ENCODE assay signal across 34 cellular contexts in the genomic region with DNA sequence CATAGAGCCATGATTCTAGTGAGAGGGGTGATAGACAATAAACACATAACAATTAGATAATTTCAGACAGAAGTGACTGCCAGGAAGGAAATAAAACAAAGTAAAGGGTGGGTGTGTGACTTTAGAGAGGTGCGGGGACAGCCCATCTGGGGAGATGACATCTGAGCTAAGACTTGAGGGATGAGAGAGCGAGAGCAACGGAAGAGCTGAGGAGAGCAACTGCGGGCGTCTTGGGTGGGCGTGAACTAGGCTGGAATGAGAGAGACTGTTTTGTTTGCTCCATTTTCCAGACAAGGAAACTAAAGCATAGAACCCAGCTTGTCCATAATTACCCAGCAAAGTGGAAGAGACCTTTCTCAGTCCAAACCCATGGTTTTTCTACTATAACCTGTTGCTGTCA. TPM values are rescaled to one million over a fixed set of nuclear protein-coding genes. Genes with fewer than 3 reads are reported as not detected.
"Had no signal": no experiment of that assay in that cellular context is flagged by ENCODE, and none has a peak within 500 bp of the region (broad histone marks: within the 10 kb centered on the region; RNA-seq: fewer than 3 reads in every experiment).

No MANE protein-coding gene starts in this region.

- H3K9me3 Mint-ChIP-seq: activated naive CD4-positive, alpha-beta T cell treated with anti-CD3 and anti-CD28 coated beads for 36 hours; activated naive CD4-positive, alpha-beta T cell treated with anti-CD3 and anti-CD28 coated beads, Interleukin-2, amount 50 U/mL, for 24 hours; activated naive CD8-positive, alpha-beta T cell treated with anti-CD3 and anti-CD28 coated beads for 36 hours; activated naive CD8-positive, alpha-beta T cell treated with anti-CD3 and anti-CD28 coated beads, Interleukin-2, amount 50 U/mL, for 24 hours; activated T-cell treated with anti-CD3 and anti-CD28 coated beads, Interleukin-2, amount 50 U/mL, for 24 hours; activated T-cell treated with anti-CD3 and anti-CD28 coated beads, Interleukin-2, amount 50 U/mL, for 4 hours; activated T-cell treated with anti-CD3 and anti-CD28 coated beads, Interleukin-2, amount 50 U/mL, for 72 hours; activated T-helper 2 cell treated with anti-CD3 and anti-CD28 coated beads, Interferon-gamma antibody, Interleukin-2, Interleukin-4, amounts not matched to agents 10 μg/mL and 5 μg/mL and 100 μg/mL, durations not matched to agents 14 hours and 24 hours and 36 hours had no signal

- H3K27me3 Mint-ChIP-seq: activated naive CD4-positive, alpha-beta T cell treated with anti-CD3 and anti-CD28 coated beads, Interleukin-2, amount 10 ng/mL, durations not matched to agents 7 days and 5 days; activated naive CD4-positive, alpha-beta T cell treated with anti-CD3 and anti-CD28 coated beads, Interleukin-2, amount 50 U/mL, for 24 hours; activated naive CD8-positive, alpha-beta T cell treated with anti-CD3 and anti-CD28 coated beads, Interleukin-2, amount 50 U/mL, for 24 hours; activated T-cell treated with anti-CD3 and anti-CD28 coated beads, Interleukin-2, amount 50 U/mL, for 24 hours had no signal

- H3K27ac Mint-ChIP-seq: activated naive CD4-positive, alpha-beta T cell treated with anti-CD3 and anti-CD28 coated beads for 36 hours; activated naive CD4-positive, alpha-beta T cell treated with anti-CD3 and anti-CD28 coated beads, Interleukin-2, amount 10 ng/mL, durations not matched to agents 7 days and 5 days; activated naive CD4-positive, alpha-beta T cell treated with anti-CD3 and anti-CD28 coated beads, Interleukin-2, amount 50 U/mL, for 24 hours; activated naive CD4-positive, alpha-beta T cell treated with anti-CD3 and anti-CD28 coated beads, Interleukin-2, amount 50 U/mL, for 72 hours; activated naive CD8-positive, alpha-beta T cell; activated naive CD8-positive, alpha-beta T cell treated with anti-CD3 and anti-CD28 coated beads for 36 hours; activated naive CD8-positive, alpha-beta T cell treated with anti-CD3 and anti-CD28 coated beads, Interleukin-2, amount 10 ng/mL, durations not matched to agents 7 days and 5 days; activated naive CD8-positive, alpha-beta T cell treated with anti-CD3 and anti-CD28 coated beads, Interleukin-2, amount 50 U/mL, for 24 hours; activated T-cell treated with anti-CD3 and anti-CD28 coated beads, Interleukin-2, amount 50 U/mL, for 24 hours; activated T-cell treated with anti-CD3 and anti-CD28 coated beads, Interleukin-2, amount 50 U/mL, for 72 hours; activated T-helper 1 cell treated with anti-CD3 and anti-CD28 coated beads, Interleukin-12 subunit alpha, Interleukin-12 subunit beta, Interleukin-2, Interleukin-4 antibody, amounts not matched to agents 30 ng/mL and 10 ng/mL and 1 ng/mL, durations not matched to agents 14 hours and 24 hours and 36 hours; activated T-helper 17 cell treated with anti-CD3 and anti-CD28 coated beads, Interleukin-2, amount 50 U/mL, for 72 hours; activated T-helper 2 cell treated with anti-CD3 and anti-CD28 coated beads, Interferon-gamma antibody, Interleukin-2, Interleukin-4, amounts not matched to agents 10 μg/mL and 5 μg/mL and 100 μg/mL, durations not matched to agents 14 hours and 24 hours and 36 hours had no signal

- DNase-seq: activated effector memory CD4-positive, alpha-beta T cell treated with anti-CD3 and anti-CD28 coated beads, Interleukin-2, amount 50 U/mL, for 16 hours; activated effector memory CD4-positive, alpha-beta T cell treated with Interleukin-2 at 50 U/mL for 16 hours; activated gamma-delta T cell; activated gamma-delta T cell treated with Interleukin-2 at 50 U/mL for 16 hours; activated naive CD4-positive, alpha-beta T cell; activated naive CD4-positive, alpha-beta T cell treated with anti-CD3 and anti-CD28 coated beads for 36 hours; activated naive CD4-positive, alpha-beta T cell treated with anti-CD3 and anti-CD28 coated beads, Interleukin-2, amount 10 ng/mL, durations not matched to agents 7 days and 5 days; activated naive CD4-positive, alpha-beta T cell treated with anti-CD3 and anti-CD28 coated beads, Interleukin-2, amount 50 U/mL, for 16 hours; activated naive CD4-positive, alpha-beta T cell treated with Interleukin-2 at 50 U/mL for 16 hours; activated naive CD8-positive, alpha-beta T cell treated with anti-CD3 and anti-CD28 coated beads for 36 hours; activated naive CD8-positive, alpha-beta T cell treated with anti-CD3 and anti-CD28 coated beads, Interleukin-2, amount 10 ng/mL, durations not matched to agents 7 days and 5 days; activated naive CD8-positive, alpha-beta T cell treated with anti-CD3 and anti-CD28 coated beads, Interleukin-2, amount 50 U/mL, for 24 hours; activated T-cell treated with anti-CD3 and anti-CD28 coated beads, Interleukin-2, amount 50 U/mL, for 1 hour; activated T-cell treated with anti-CD3 and anti-CD28 coated beads, Interleukin-2, amount 50 U/mL, for 24 hours; activated T-cell treated with anti-CD3 and anti-CD28 coated beads, Interleukin-2, amount 50 U/mL, for 4 hours; activated T-cell treated with anti-CD3 and anti-CD28 coated beads, Interleukin-2, amount 50 U/mL, for 48 hours; activated T-cell treated with anti-CD3 and anti-CD28 coated beads, Interleukin-2, amount 50 U/mL, for 72 hours; adrenal gland; amniotic stem cell; amygdala; anterior cingulate cortex; aorta; body of pancreas; brain microvascular endothelial cell; central memory CD4-positive, alpha-beta T cell; cerebellar nuclear complex had no signal

- H3K36me3 Mint-ChIP-seq: activated naive CD4-positive, alpha-beta T cell treated with anti-CD3 and anti-CD28 coated beads, Interleukin-2, amount 10 ng/mL, durations not matched to agents 7 days and 5 days; activated naive CD4-positive, alpha-beta T cell treated with anti-CD3 and anti-CD28 coated beads, Interleukin-2, amount 50 U/mL, for 24 hours; activated naive CD4-positive, alpha-beta T cell treated with anti-CD3 and anti-CD28 coated beads, Interleukin-2, amount 50 U/mL, for 72 hours; activated naive CD8-positive, alpha-beta T cell; activated naive CD8-positive, alpha-beta T cell treated with anti-CD3 and anti-CD28 coated beads for 36 hours; activated naive CD8-positive, alpha-beta T cell treated with anti-CD3 and anti-CD28 coated beads, Interleukin-2, amount 10 ng/mL, durations not matched to agents 7 days and 5 days had no signal

- H3K4me1 Mint-ChIP-seq: activated naive CD4-positive, alpha-beta T cell treated with anti-CD3 and anti-CD28 coated beads, Interleukin-2, amount 10 ng/mL, durations not matched to agents 7 days and 5 days; activated naive CD4-positive, alpha-beta T cell treated with anti-CD3 and anti-CD28 coated beads, Interleukin-2, amount 50 U/mL, for 24 hours; activated naive CD8-positive, alpha-beta T cell treated with anti-CD3 and anti-CD28 coated beads for 36 hours; activated naive CD8-positive, alpha-beta T cell treated with anti-CD3 and anti-CD28 coated beads, Interleukin-2, amount 10 ng/mL, durations not matched to agents 7 days and 5 days; activated naive CD8-positive, alpha-beta T cell treated with anti-CD3 and anti-CD28 coated beads, Interleukin-2, amount 50 U/mL, for 24 hours; activated T-helper 17 cell treated with anti-CD3 and anti-CD28 coated beads, Interleukin-2, amount 50 U/mL, for 72 hours; central memory CD8-positive, alpha-beta T cell had no signal

- H3K4me3 Mint-ChIP-seq: activated naive CD4-positive, alpha-beta T cell treated with anti-CD3 and anti-CD28 coated beads for 36 hours; activated naive CD4-positive, alpha-beta T cell treated with anti-CD3 and anti-CD28 coated beads, Interleukin-2, amount 10 ng/mL, durations not matched to agents 7 days and 5 days; activated naive CD4-positive, alpha-beta T cell treated with anti-CD3 and anti-CD28 coated beads, Interleukin-2, amount 50 U/mL, for 24 hours; activated naive CD8-positive, alpha-beta T cell; activated naive CD8-positive, alpha-beta T cell treated with anti-CD3 and anti-CD28 coated beads for 36 hours; activated naive CD8-positive, alpha-beta T cell treated with anti-CD3 and anti-CD28 coated beads, Interleukin-2, amount 10 ng/mL, durations not matched to agents 7 days and 5 days; activated naive CD8-positive, alpha-beta T cell treated with anti-CD3 and anti-CD28 coated beads, Interleukin-2, amount 50 U/mL, for 24 hours; activated T-cell treated with anti-CD3 and anti-CD28 coated beads, Interleukin-2, amount 50 U/mL, for 24 hours; activated T-cell treated with anti-CD3 and anti-CD28 coated beads, Interleukin-2, amount 50 U/mL, for 4 hours; activated T-cell treated with anti-CD3 and anti-CD28 coated beads, Interleukin-2, amount 50 U/mL, for 72 hours; activated T-helper 1 cell treated with anti-CD3 and anti-CD28 coated beads, Interleukin-12 subunit alpha, Interleukin-12 subunit beta, Interleukin-2, Interleukin-4 antibody, amounts not matched to agents 30 ng/mL and 10 ng/mL and 1 ng/mL, durations not matched to agents 14 hours and 24 hours and 36 hours; activated T-helper 17 cell treated with anti-CD3 and anti-CD28 coated beads, Interleukin-2, amount 50 U/mL, for 72 hours; brain; central memory CD8-positive, alpha-beta T cell had no signal

RNA-seq across cellular contexts. Expression of gene NRXN3, which starts 25.3 kb away (rescaled TPM):
- total RNA-seq: activated naive CD4-positive, alpha-beta T cell treated with anti-CD3 and anti-CD28 coated beads for 36 hours; activated naive CD4-positive, alpha-beta T cell treated with anti-CD3 and anti-CD28 coated beads, Interleukin-2, amount 50 U/mL, for 72 hours; activated naive CD8-positive, alpha-beta T cell treated with anti-CD3 and anti-CD28 coated beads for 36 hours; activated naive CD8-positive, alpha-beta T cell treated with anti-CD3 and anti-CD28 coated beads, Interleukin-2, amount 10 ng/mL, durations not matched to agents 7 days and 5 days; activated T-cell treated with anti-CD3 and anti-CD28 coated beads, Interleukin-2, amount 50 U/mL, for 4 hours; activated T-cell treated with anti-CD3 and anti-CD28 coated beads, Interleukin-2, amount 50 U/mL, for 72 hours; activated T-helper 1 cell treated with anti-CD3 and anti-CD28 coated beads, Interleukin-12 subunit alpha, Interleukin-12 subunit beta, Interleukin-2, Interleukin-4 antibody, amounts not matched to agents 30 ng/mL and 10 ng/mL and 1 ng/mL, durations not matched to agents 14 hours and 24 hours and 36 hours; activated T-helper 17 cell treated with anti-CD3 and anti-CD28 coated beads, Interleukin-2, amount 50 U/mL, for 72 hours; activated T-helper 2 cell treated with anti-CD3 and anti-CD28 coated beads, Interferon-gamma antibody, Interleukin-2, Interleukin-4, amounts not matched to agents 10 μg/mL and 5 μg/mL and 100 μg/mL, durations not matched to agents 14 hours and 24 hours and 36 hours had no signal
